Comparison of ENCODE assay signal across 15 cellular contexts in the genomic region with DNA sequence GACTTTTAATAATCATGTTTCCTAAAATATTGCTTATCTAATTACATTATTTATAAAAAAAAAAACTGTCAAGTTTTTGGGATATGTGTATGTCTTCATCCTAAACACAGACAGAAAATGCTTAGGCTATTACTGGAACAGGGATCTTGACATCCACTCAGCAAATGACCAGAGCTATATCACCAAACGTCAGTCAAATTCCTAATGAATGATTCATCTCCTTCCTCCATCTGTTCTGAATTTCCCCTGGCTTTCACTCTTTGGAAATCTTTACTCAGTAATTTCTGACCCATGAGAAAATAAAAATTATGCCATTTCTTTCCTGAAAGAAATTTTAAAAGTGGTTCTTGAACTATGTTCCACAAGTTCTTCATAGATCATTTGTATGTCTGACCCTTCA.
DNase-seq lines count a peak whose midpoint lies in the region; ATAC-seq and TF ChIP-seq lines count a peak whose summit lies in the region.
"Had no signal": no experiment of that assay in that cellular context is flagged by ENCODE, and none has a peak within 500 bp of the region (broad histone marks: within the 10 kb centered on the region; RNA-seq: fewer than 3 reads in every experiment).

No MANE protein-coding gene starts in this region.

- H3K27me3 ChIP-seq in cardiac muscle cell (no peaks in the 10 kb centered on the region), stomach (no peaks in the 10 kb centered on the region)
- H3K27me3 ChIP-seq: ascending aorta, heart right ventricle, right atrium auricular region, upper lobe of left lung had no signal

- no peak for TF ChIP-seq POLR2A in stomach (IDR thresholded peaks at IDR 0.05)

- peaks cover 3% of the 10 kb centered on the region for H3K4me1 ChIP-seq in cardiac muscle cell (ENCODE audit: low read depth)
- no peaks in the 10 kb centered on the region for H3K4me1 ChIP-seq in stomach
- H3K4me1 ChIP-seq: ascending aorta, heart right ventricle, right atrium auricular region, upper lobe of left lung had no signal

- TF ChIP-seq CTCF in cardiac muscle cell (IDR thresholded peaks at IDR 0.05; ENCODE audit: low read depth, low read length), result no peak
- TF ChIP-seq CTCF in fibroblast of villous mesenchyme (IDR thresholded peaks at IDR 0.05; ENCODE audit: insufficient read depth, low read depth, low read length), result no peak
- no peak for TF ChIP-seq CTCF in stomach (IDR thresholded peaks at IDR 0.05)

- DNase-seq in cardiac muscle cell (ENCODE audit: low read depth in 1 of 2, low spot score in 1 of 2) (peak; percentile 21 to 86), Right ventricle myocardium superior (no peak), amniotic stem cell (lab: John Stamatoyannopoulos, UW) (peak; percentile 84), fibroblast of villous mesenchyme (ENCODE audit: low read depth) (peak; percentile 69), stomach (no peak)
- DNase-seq in stimulated activated CD4-positive, alpha-beta T cell treated with anti-CD3 and anti-CD28 coated beads, Interleukin-12 subunit alpha, Interleukin-12 subunit beta, amount 100 ng/mL, for 4 hours, result no peak
- DNase-seq: GDM1, heart right ventricle, NCI-H774, T-helper 2 cell, upper lobe of left lung had no signal

- no peak overlapping the region for H3K4me3 ChIP-seq in cardiac muscle cell
- H3K4me3 ChIP-seq in fibroblast of villous mesenchyme (ENCODE audit: low read depth, low read length), result no peak overlapping the region
- H3K4me3 ChIP-seq in stomach, result no peak overlapping the region
- H3K4me3 ChIP-seq: ascending aorta, heart right ventricle, right atrium auricular region, upper lobe of left lung had no signal

- 2 to 6% (median 4%) methylated on average over 1 of the region's 1 CpG for WGBS in stomach, 5 donors

- no peak for TF ChIP-seq EP300 in stomach (IDR thresholded peaks at IDR 0.05)

- H3K9me3 ChIP-seq in cardiac muscle cell (ENCODE audit: low read depth) (no peaks in the 10 kb centered on the region), stomach (no peaks in the 10 kb centered on the region)
- H3K9me3 ChIP-seq: ascending aorta, heart right ventricle, right atrium auricular region, upper lobe of left lung had no signal

- H3K36me3 ChIP-seq in cardiac muscle cell (no peaks in the 10 kb centered on the region), stomach (no peaks in the 10 kb centered on the region)
- H3K36me3 ChIP-seq: ascending aorta, heart right ventricle, right atrium auricular region, upper lobe of left lung had no signal

- ATAC-seq in Right ventricle myocardium superior (ENCODE audit: poor library complexity) (no peak), GM21515 (IDR thresholded peaks at IDR 0.05; ENCODE audit: unreplicated experiment) (no peak), HG03045 (IDR thresholded peaks at IDR 0.05; ENCODE audit: unreplicated experiment) (no peak)
- ATAC-seq: heart right ventricle had no signal

- H3K27ac ChIP-seq in cardiac muscle cell (no peak overlapping the region), stomach (no peak overlapping the region)
- H3K27ac ChIP-seq: ascending aorta, heart right ventricle, right atrium auricular region, upper lobe of left lung had no signal

- intact Hi-C loops in Right ventricle myocardium superior (cut with DNase I), result no loop called here
- intact Hi-C loops in stomach (cut with DNase I; ENCODE audit: low total_unique reads), result no loop called here

Comparison
In these comparisons a context has a peak if more than half of its experiments do, and no peak if none do; other contexts are left out.
1. DNase-seq: peak in cardiac muscle cell (2 of 2), amniotic stem cell (single experiment) and fibroblast of villous mesenchyme (single experiment); none in Right ventricle myocardium superior (single experiment), stomach (single experiment) and stimulated activated CD4-positive, alpha-beta T cell treated with anti-CD3 and anti-CD28 coated beads, Interleukin-12 subunit alpha, Interleukin-12 subunit beta, amount 100 ng/mL, for 4 hours (single experiment).